Comparison of ENCODE assay signal across 8 cellular contexts in the genomic region with DNA sequence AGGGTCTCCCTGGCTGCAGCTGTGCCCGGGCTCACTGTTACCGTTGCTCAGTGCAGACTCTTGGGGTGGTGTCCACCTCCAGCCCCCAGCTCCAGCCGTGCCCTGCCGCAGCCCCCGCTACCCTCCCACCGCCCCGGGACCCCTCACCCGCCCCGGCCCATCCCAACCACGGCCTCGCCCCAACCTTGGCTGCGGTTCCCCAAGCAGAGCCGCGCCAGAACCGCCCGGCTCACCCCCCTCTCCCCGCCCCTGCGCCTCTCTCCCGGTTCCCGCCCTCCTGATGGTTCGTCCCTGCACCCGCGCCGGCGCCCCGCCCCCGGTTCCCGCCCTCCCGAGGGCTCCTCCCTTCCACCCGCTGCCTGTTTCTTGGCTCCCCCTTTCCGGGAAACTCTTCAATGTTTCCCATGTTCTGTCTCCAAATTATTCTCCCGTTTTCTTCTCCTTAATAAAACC. TPM values are rescaled to one million over a fixed set of nuclear protein-coding genes. Genes with fewer than 3 reads are reported as not detected.
DNase-seq lines count a peak whose midpoint lies in the region; ATAC-seq, FAIRE-seq and TF ChIP-seq lines count a peak whose summit lies in the region.

No MANE protein-coding gene starts in this region.

- intact Hi-C loops in natural killer cell (cut with micrococcal nuclease) (no loop called here), stomach (cut with DNase I; ENCODE audit: low total_unique reads) (no loop called here)

- H3K4me3 ChIP-seq in fibroblast of the aortic adventitia (ENCODE audit: low read depth, low read length) (peak overlapping the region; percentile 53), stomach (peak overlapping the region; percentile 32 to 45 (median 40))

- H3K27me3 ChIP-seq in stomach = no peaks in the 10 kb centered on the region

- H3K27ac ChIP-seq in stomach = peak overlapping the region in 1 of 5 donors; percentile 61

- H3K9me3 ChIP-seq in stomach = no peaks in the 10 kb centered on the region

- H3K9me3 Mint-ChIP-seq in activated T-cell treated with anti-CD3 and anti-CD28 coated beads, Interleukin-2, amount 50 U/mL, for 72 hours = no peaks in the 10 kb centered on the region
- H3K9me3 Mint-ChIP-seq in natural killer cell = no peaks in the 10 kb centered on the region

- TF ChIP-seq POLR2A in stomach (IDR thresholded peaks at IDR 0.05) = no peak

- no peaks in the 10 kb centered on the region for H3K36me3 Mint-ChIP-seq in activated T-cell treated with anti-CD3 and anti-CD28 coated beads, Interleukin-2, amount 50 U/mL, for 72 hours (ENCODE audit: insufficient read depth in 2 of 2)
- H3K36me3 Mint-ChIP-seq in natural killer cell = no peaks in the 10 kb centered on the region

- H3K27me3 Mint-ChIP-seq in activated T-cell treated with anti-CD3 and anti-CD28 coated beads, Interleukin-2, amount 50 U/mL, for 72 hours (ENCODE audit: low read depth) = peaks cover 10% of the 10 kb centered on the region
- H3K27me3 Mint-ChIP-seq in natural killer cell (ENCODE audit: low read depth in 2 of 2) = peaks cover 14 to 20% of the 10 kb centered on the region in 2 donors

- DNase-seq in D721Med (ENCODE audit: insufficient read length, low spot score) (peak; percentile 85), NCI-H82 (lab: John Stamatoyannopoulos, UW) (peak; percentile 89), fibroblast of the aortic adventitia (ENCODE audit: low read depth) (peak; percentile 54), natural killer cell (no peak), stomach (peak; percentile 85)
- DNase-seq in activated T-cell treated with anti-CD3 and anti-CD28 coated beads, Interleukin-2, amount 50 U/mL, for 72 hours = peak; percentile 41 to 59

- peaks cover 0 to 2% (median 2%) of the 10 kb centered on the region in 4 donors for H3K36me3 ChIP-seq in stomach

- H3K4me3 Mint-ChIP-seq in activated T-cell treated with anti-CD3 and anti-CD28 coated beads, Interleukin-2, amount 50 U/mL, for 72 hours = peak overlapping the region; percentile 87 to 93
- peak overlapping the region; percentile 84 for H3K4me3 Mint-ChIP-seq in natural killer cell

- peak; percentile 61 for ATAC-seq in HG03095 (IDR thresholded peaks at IDR 0.05; ENCODE audit: unreplicated experiment)
- peak; percentile 63 to 69 for ATAC-seq in activated T-cell treated with anti-CD3 and anti-CD28 coated beads, Interleukin-2, amount 50 U/mL, for 72 hours (replicated peaks in 1 of 2)
- ATAC-seq in natural killer cell = peak; percentile 17 to 21 (median 19)
- no peak for ATAC-seq in HG02763 (IDR thresholded peaks at IDR 0.05; ENCODE audit: unreplicated experiment)

- H3K4me1 ChIP-seq in stomach = peaks cover 15 to 34% (median 29%) of the 10 kb centered on the region in 4 donors

- TF ChIP-seq CTCF in D721Med (IDR thresholded peaks at IDR 0.05; ENCODE audit: insufficient read depth, missing control alignments) = no peak
- TF ChIP-seq CTCF in fibroblast of the aortic adventitia (IDR thresholded peaks at IDR 0.05; ENCODE audit: insufficient read depth, low read length) = no peak
- no peak for TF ChIP-seq CTCF in natural killer cell (IDR thresholded peaks at IDR 0.05)
- no peak for TF ChIP-seq CTCF in stomach (IDR thresholded peaks at IDR 0.05)

- H3K4me1 Mint-ChIP-seq in activated T-cell treated with anti-CD3 and anti-CD28 coated beads, Interleukin-2, amount 50 U/mL, for 72 hours (ENCODE audit: low read depth) = peaks cover 18% of the 10 kb centered on the region
- peaks cover 9 to 17% of the 10 kb centered on the region in 2 donors for H3K4me1 Mint-ChIP-seq in natural killer cell

- WGBS in stomach, 5 donors = 0 to 2% (median 1%) methylated on average over 18 to 32 of the region's 32 CpGs

- H3K27ac Mint-ChIP-seq in activated T-cell treated with anti-CD3 and anti-CD28 coated beads, Interleukin-2, amount 50 U/mL, for 72 hours = peak overlapping the region; percentile 82
- H3K27ac Mint-ChIP-seq in natural killer cell = peak overlapping the region in 1 of 2 donors; percentile 17

- no peak for FAIRE-seq in D721Med (lab: Jason Lieb, UNC)

- no peak for TF ChIP-seq EP300 in stomach (IDR thresholded peaks at IDR 0.05)

RNA-seq across cellular contexts. Expression of gene ANKRD10, which starts 40.3 kb away (rescaled TPM):
- 100 to 1,000 TPM; 139 to 142 TPM for total RNA-seq in activated T-cell treated with anti-CD3 and anti-CD28 coated beads, Interleukin-2, amount 50 U/mL, for 72 hours
- total RNA-seq in fibroblast of the aortic adventitia (ENCODE audit: low replicate concordance) (76.5 and 84.2 TPM in 2 replicates), natural killer cell (100 to 1,000 TPM; 173 to 221 (median 185) TPM), stomach (100 to 1,000 TPM; 122 to 246 (median 170) TPM)
- 10 to 100 TPM; 37.4 to 75.4 (median 48.7) TPM for polyA plus RNA-seq in stomach
